ENCODE assay signal across 1 cellular context in genomic region chr20:37336369-37337207, GRCh38.
TF ChIP-seq lines count a peak whose summit lies in the region.

No MANE protein-coding gene starts in this region.

TF ChIP-seq in GM12878, 131 proteins besides CTCF, POLR2A, EP300 and RAD21 (continues in another document):
- TF ChIP-seq NFIC (IDR thresholded peaks at IDR 0.05; ENCODE audit: low read depth, low read length), result peak; percentile 88
- TF ChIP-seq ESRRA (IDR thresholded peaks at IDR 0.05; ENCODE audit: low read length), result no peak
- TF ChIP-seq RELB (IDR thresholded peaks at IDR 0.05; ENCODE audit: low read depth), result peak; percentile 89
- peak; percentile 15; the same call in 1 of the 2 replicates for TF ChIP-seq TCF3 (IDR thresholded peaks at IDR 0.05; ENCODE audit: borderline replicate concordance, insufficient read depth, low read depth, low read length)
- TF ChIP-seq ATF3 (IDR thresholded peaks at IDR 0.05; ENCODE audit: borderline replicate concordance, extremely low read depth, low read depth, low read length), result no peak
- peak; percentile 61; the same call in 1 of the 2 replicates for TF ChIP-seq SPI1 (IDR thresholded peaks at IDR 0.05; ENCODE audit: borderline replicate concordance, insufficient read depth, low read depth, low read length)
- peak; percentile 97 for TF ChIP-seq IKZF2 (IDR thresholded peaks at IDR 0.05)
- TF ChIP-seq CUX1 (IDR thresholded peaks at IDR 0.05; ENCODE audit: insufficient replicate concordance, low read depth, low read length), result peak; percentile 96
- TF ChIP-seq SMC3 (IDR thresholded peaks at IDR 0.05; ENCODE audit: borderline replicate concordance, low read length), result peak; percentile 32; the same call in 1 of the 2 replicates
- TF ChIP-seq BCL11A (IDR thresholded peaks at IDR 0.05; ENCODE audit: low read depth, low read length), result peak; percentile 82
- peak; percentile 38; the same call in 1 of the 2 replicates for TF ChIP-seq POLR2AphosphoS5 (IDR thresholded peaks at IDR 0.05; ENCODE audit: low read length)
- TF ChIP-seq TCF12 (IDR thresholded peaks at IDR 0.05; ENCODE audit: low read depth, low read length), result peak; percentile 88
- no peak; the same call in 1 of the 2 replicates for TF ChIP-seq NKRF (conservative IDR thresholded peaks at IDR 0.05)
- peak; percentile 75 for TF ChIP-seq SP1 (IDR thresholded peaks at IDR 0.05; ENCODE audit: low read depth, low read length)
- peak; percentile 80; the same call in 1 of the 2 replicates for TF ChIP-seq FOXM1 (IDR thresholded peaks at IDR 0.05; ENCODE audit: low read depth, low read length)
- TF ChIP-seq ZNF24 (IDR thresholded peaks at IDR 0.05), result no peak
- TF ChIP-seq, protein P1, sequence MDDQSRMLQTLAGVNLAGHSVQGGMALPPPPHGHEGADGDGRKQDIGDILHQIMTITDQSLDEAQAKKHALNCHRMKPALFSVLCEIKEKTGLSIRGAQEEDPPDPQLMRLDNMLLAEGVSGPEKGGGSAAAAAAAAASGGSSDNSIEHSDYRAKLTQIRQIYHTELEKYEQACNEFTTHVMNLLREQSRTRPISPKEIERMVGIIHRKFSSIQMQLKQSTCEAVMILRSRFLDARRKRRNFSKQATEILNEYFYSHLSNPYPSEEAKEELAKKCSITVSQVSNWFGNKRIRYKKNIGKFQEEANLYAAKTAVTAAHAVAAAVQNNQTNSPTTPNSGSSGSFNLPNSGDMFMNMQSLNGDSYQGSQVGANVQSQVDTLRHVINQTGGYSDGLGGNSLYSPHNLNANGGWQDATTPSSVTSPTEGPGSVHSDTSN (IDR thresholded peaks at IDR 0.05; ENCODE audit: insufficient replicate concordance, low read depth, low read length), result peak; percentile 75
- TF ChIP-seq CREM (IDR thresholded peaks at IDR 0.05; ENCODE audit: low read depth), result peak; percentile 89
- no peak for TF ChIP-seq SUZ12 (IDR thresholded peaks at IDR 0.05; ENCODE audit: unreplicated experiment)
- TF ChIP-seq, protein P2, sequence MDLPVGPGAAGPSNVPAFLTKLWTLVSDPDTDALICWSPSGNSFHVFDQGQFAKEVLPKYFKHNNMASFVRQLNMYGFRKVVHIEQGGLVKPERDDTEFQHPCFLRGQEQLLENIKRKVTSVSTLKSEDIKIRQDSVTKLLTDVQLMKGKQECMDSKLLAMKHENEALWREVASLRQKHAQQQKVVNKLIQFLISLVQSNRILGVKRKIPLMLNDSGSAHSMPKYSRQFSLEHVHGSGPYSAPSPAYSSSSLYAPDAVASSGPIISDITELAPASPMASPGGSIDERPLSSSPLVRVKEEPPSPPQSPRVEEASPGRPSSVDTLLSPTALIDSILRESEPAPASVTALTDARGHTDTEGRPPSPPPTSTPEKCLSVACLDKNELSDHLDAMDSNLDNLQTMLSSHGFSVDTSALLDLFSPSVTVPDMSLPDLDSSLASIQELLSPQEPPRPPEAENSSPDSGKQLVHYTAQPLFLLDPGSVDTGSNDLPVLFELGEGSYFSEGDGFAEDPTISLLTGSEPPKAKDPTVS (IDR thresholded peaks at IDR 0.05; ENCODE audit: low read depth, low read length), result no peak
- TF ChIP-seq CHD4 (IDR thresholded peaks at IDR 0.05), result 0 out of 2 replicates have a peak, but pooled peaks have one; percentile 60
- TF ChIP-seq, protein P3, sequence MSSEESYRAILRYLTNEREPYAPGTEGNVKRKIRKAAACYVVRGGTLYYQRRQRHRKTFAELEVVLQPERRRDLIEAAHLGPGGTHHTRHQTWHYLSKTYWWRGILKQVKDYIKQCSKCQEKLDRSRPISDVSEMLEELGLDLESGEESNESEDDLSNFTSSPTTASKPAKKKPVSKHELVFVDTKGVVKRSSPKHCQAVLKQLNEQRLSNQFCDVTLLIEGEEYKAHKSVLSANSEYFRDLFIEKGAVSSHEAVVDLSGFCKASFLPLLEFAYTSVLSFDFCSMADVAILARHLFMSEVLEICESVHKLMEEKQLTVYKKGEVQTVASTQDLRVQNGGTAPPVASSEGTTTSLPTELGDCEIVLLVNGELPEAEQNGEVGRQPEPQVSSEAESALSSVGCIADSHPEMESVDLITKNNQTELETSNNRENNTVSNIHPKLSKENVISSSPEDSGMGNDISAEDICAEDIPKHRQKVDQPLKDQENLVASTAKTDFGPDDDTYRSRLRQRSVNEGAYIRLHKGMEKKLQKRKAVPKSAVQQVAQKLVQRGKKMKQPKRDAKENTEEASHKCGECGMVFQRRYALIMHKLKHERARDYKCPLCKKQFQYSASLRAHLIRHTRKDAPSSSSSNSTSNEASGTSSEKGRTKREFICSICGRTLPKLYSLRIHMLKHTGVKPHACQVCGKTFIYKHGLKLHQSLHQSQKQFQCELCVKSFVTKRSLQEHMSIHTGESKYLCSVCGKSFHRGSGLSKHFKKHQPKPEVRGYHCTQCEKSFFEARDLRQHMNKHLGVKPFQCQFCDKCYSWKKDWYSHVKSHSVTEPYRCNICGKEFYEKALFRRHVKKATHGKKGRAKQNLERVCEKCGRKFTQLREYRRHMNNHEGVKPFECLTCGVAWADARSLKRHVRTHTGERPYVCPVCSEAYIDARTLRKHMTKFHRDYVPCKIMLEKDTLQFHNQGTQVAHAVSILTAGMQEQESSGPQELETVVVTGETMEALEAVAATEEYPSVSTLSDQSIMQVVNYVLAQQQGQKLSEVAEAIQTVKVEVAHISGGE (CRISPR knock-in tag; IDR thresholded peaks at IDR 0.05), result no peak
- peak; percentile 68 for TF ChIP-seq RELA (IDR thresholded peaks at IDR 0.05; ENCODE audit: borderline replicate concordance, partially characterized antibody)
- TF ChIP-seq MEF2A (IDR thresholded peaks at IDR 0.05; ENCODE audit: insufficient read depth, low read depth, low read length), result 0 out of 2 replicates have a peak, but pooled peaks have one; percentile 58
- TF ChIP-seq, protein P4, sequence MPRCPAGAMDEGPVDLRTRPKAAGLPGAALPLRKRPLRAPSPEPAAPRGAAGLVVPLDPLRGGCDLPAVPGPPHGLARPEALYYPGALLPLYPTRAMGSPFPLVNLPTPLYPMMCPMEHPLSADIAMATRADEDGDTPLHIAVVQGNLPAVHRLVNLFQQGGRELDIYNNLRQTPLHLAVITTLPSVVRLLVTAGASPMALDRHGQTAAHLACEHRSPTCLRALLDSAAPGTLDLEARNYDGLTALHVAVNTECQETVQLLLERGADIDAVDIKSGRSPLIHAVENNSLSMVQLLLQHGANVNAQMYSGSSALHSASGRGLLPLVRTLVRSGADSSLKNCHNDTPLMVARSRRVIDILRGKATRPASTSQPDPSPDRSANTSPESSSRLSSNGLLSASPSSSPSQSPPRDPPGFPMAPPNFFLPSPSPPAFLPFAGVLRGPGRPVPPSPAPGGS (IDR thresholded peaks at IDR 0.05; ENCODE audit: borderline replicate concordance, insufficient read depth, low read depth, low read length, poor library complexity, severe bottlenecking), result peak; percentile 88
- TF ChIP-seq LARP7 (IDR thresholded peaks at IDR 0.05), result 0 out of 2 replicates have a peak, but pooled peaks have one; percentile 70
- TF ChIP-seq SMAD1 (IDR thresholded peaks at IDR 0.05; ENCODE audit: low read depth, partially characterized antibody), result peak; percentile 32
- TF ChIP-seq, protein P5, sequence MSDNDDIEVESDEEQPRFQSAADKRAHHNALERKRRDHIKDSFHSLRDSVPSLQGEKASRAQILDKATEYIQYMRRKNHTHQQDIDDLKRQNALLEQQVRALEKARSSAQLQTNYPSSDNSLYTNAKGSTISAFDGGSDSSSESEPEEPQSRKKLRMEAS (IDR thresholded peaks at IDR 0.05; ENCODE audit: low read depth, low read length), result no peak
- TF ChIP-seq NR2C1 (IDR thresholded peaks at IDR 0.05), result no peak
- no peak for TF ChIP-seq ZNF274 (IDR thresholded peaks at IDR 0.05; ENCODE audit: insufficient read depth, insufficient read length)
- TF ChIP-seq ZBED1 (IDR thresholded peaks at IDR 0.05; ENCODE audit: borderline replicate concordance), result peak; percentile 60; the same call in 1 of the 2 replicates
- TF ChIP-seq MTA2 (IDR thresholded peaks at IDR 0.05; ENCODE audit: low read depth), result peak; percentile 76
- TF ChIP-seq NBN (IDR thresholded peaks at IDR 0.05), result peak; percentile 70; the same call in 1 of the 2 replicates
- no peak for TF ChIP-seq RB1 (IDR thresholded peaks at IDR 0.05; ENCODE audit: borderline replicate concordance)
- TF ChIP-seq CBX3 (IDR thresholded peaks at IDR 0.05; ENCODE audit: borderline replicate concordance, low read depth), result no peak
- TF ChIP-seq FOXK2 (IDR thresholded peaks at IDR 0.05), result no peak
- no peak for TF ChIP-seq FOS (IDR thresholded peaks at IDR 0.05; ENCODE audit: borderline replicate concordance, extremely low read depth, insufficient read length)
- TF ChIP-seq, protein P6, sequence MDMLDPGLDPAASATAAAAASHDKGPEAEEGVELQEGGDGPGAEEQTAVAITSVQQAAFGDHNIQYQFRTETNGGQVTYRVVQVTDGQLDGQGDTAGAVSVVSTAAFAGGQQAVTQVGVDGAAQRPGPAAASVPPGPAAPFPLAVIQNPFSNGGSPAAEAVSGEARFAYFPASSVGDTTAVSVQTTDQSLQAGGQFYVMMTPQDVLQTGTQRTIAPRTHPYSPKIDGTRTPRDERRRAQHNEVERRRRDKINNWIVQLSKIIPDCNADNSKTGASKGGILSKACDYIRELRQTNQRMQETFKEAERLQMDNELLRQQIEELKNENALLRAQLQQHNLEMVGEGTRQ (IDR thresholded peaks at IDR 0.05; ENCODE audit: borderline replicate concordance, low read depth, low read length), result no peak
- TF ChIP-seq EGR1 (IDR thresholded peaks at IDR 0.05; ENCODE audit: borderline replicate concordance in 1 of 2, low read depth in 2 of 2, low read length in 2 of 2), result peak in 1 of 2 experiments; percentile 86; a peak in 2 of 3 replicates
- TF ChIP-seq SREBF1 (IDR thresholded peaks at IDR 0.05; ENCODE audit: low read length), result no peak
- TF ChIP-seq ETV6 (conservative IDR thresholded peaks at IDR 0.05 in 1 of 2, IDR thresholded peaks at IDR 0.05 in 1 of 2; ENCODE audit: borderline replicate concordance in 1 of 2, low read depth in 1 of 2), result peak in 1 of 2 experiments; percentile 85; a peak in 2 of 4 replicates
- 0 out of 3 replicates have a peak, but pooled peaks have one; percentile 38 for TF ChIP-seq POU2F2 (IDR thresholded peaks at IDR 0.05; ENCODE audit: borderline replicate concordance, low read depth, low read length)
- TF ChIP-seq CBFB (IDR thresholded peaks at IDR 0.05; ENCODE audit: low read depth), result peak; percentile 82
- TF ChIP-seq DPF2 (IDR thresholded peaks at IDR 0.05), result peak; percentile 83
- peak; percentile 76; the same call in 1 of the 2 replicates for TF ChIP-seq STAT3 (IDR thresholded peaks at IDR 0.05; ENCODE audit: low read depth, low read length)
- TF ChIP-seq IRF4 (IDR thresholded peaks at IDR 0.05; ENCODE audit: low read depth, low read length), result peak; percentile 84
